In genomic region chr13:109737046-109737573, GRCh38 we compare ENCODE assay signal across 15 cellular contexts.
"Had no signal": no experiment of that assay in that cellular context is flagged by ENCODE, and none has a peak within 500 bp of the region (broad histone marks: within the 10 kb centered on the region; RNA-seq: fewer than 3 reads in every experiment).

No MANE protein-coding gene starts in this region.

- H3K27ac ChIP-seq: left lung, pancreas, psoas muscle, spleen, thoracic aorta, uterus had no signal

- H3K27me3 ChIP-seq: left lung, pancreas, uterus had no signal

- H3K36me3 ChIP-seq: left lung, pancreas, spleen, thoracic aorta, uterus had no signal

- DNase-seq: activated CD4-positive, alpha-beta T cell treated with anti-CD3 and anti-CD28 coated beads, Interleukin-2, amount 50 U/mL, for 1 hour; activated T-cell treated with anti-CD3 and anti-CD28 coated beads, Interleukin-2, amount 50 U/mL, for 48 hours; caudate nucleus; cortex of kidney; effector memory CD8-positive, alpha-beta T cell; kidney glomerular epithelial cell; left lung; midbrain; naive thymus-derived CD8-positive, alpha-beta T cell; pancreas; psoas muscle; spleen; T-helper 9 cell; uterus had no signal

- H3K9me3 ChIP-seq: left lung, pancreas, psoas muscle, thoracic aorta, uterus had no signal

- H3K4me3 ChIP-seq: left lung, pancreas, psoas muscle, spleen, thoracic aorta, uterus had no signal

- ATAC-seq: effector memory CD8-positive, alpha-beta T cell; left lung; naive thymus-derived CD8-positive, alpha-beta T cell; pancreas; psoas muscle had no signal

- H3K4me1 ChIP-seq: left lung, pancreas, psoas muscle, spleen, uterus had no signal
